Comparison of ENCODE assay signal across 21 cellular contexts in genomic region chr5:135458356-135458755, GRCh38. TPM values are rescaled to one million over a fixed set of nuclear protein-coding genes. Genes with fewer than 3 reads are reported as not detected.
"Had no signal": no experiment of that assay in that cellular context is flagged by ENCODE, and none has a peak within 500 bp of the region (broad histone marks: within the 10 kb centered on the region; RNA-seq: fewer than 3 reads in every experiment).

No MANE protein-coding gene starts in this region.

- H3K4me1 Mint-ChIP-seq: stimulated activated naive CD8-positive, alpha-beta T cell treated with anti-CD3 and anti-CD28 coated beads, Interleukin-15, amount 100 ng/mL, for 72 hours had no signal

- H3K36me3 Mint-ChIP-seq: naive thymus-derived CD4-positive, alpha-beta T cell; stimulated activated naive B cell treated with anti-CD40 and anti-IgM and Interleukin-4, amounts not matched to agents 10 μg/mL and 1 μg/mL and 100 μg/mL, for 72 hours had no signal

- DNase-seq: effector memory CD4-positive, alpha-beta T cell; gastrocnemius medialis; heart right ventricle; mammary epithelial cell; naive thymus-derived CD4-positive, alpha-beta T cell; nephron progenitor cell; stimulated activated CD4-positive, alpha-beta T cell treated with anti-CD3 and anti-CD28 coated beads, Interleukin-2, amount 100 ng/mL, for 24 hours; stimulated activated CD4-positive, alpha-beta T cell treated with anti-CD3 and anti-CD28 coated beads, Interleukin-4, amount 100 ng/mL, for 4 hours; stimulated activated naive B cell treated with anti-CD40 and anti-IgM and Interleukin-4, amounts not matched to agents 10 μg/mL and 1 μg/mL and 100 μg/mL, for 72 hours; stimulated activated naive CD8-positive, alpha-beta T cell treated with anti-CD3 and anti-CD28 coated beads, Interleukin-15, amount 100 ng/mL, for 72 hours; trophoblast cell had no signal

- H3K27me3 ChIP-seq: gastrocnemius medialis had no signal

- H3K36me3 ChIP-seq: esophagus muscularis mucosa, gastrocnemius medialis, heart right ventricle, neutrophil had no signal

- H3K4me3 ChIP-seq: esophagus muscularis mucosa, gastrocnemius medialis, heart right ventricle had no signal

- H3K9me3 Mint-ChIP-seq: naive thymus-derived CD4-positive, alpha-beta T cell; nephron progenitor cell; stimulated activated naive B cell treated with anti-CD40 and anti-IgM and Interleukin-4, amounts not matched to agents 10 μg/mL and 1 μg/mL and 100 μg/mL, for 72 hours; stimulated activated naive CD8-positive, alpha-beta T cell treated with anti-CD3 and anti-CD28 coated beads, Interleukin-15, amount 100 ng/mL, for 72 hours had no signal

- ATAC-seq: naive thymus-derived CD4-positive, alpha-beta T cell had no signal

- H3K4me1 ChIP-seq: esophagus muscularis mucosa, gastrocnemius medialis had no signal

- H3K9me3 ChIP-seq: esophagus muscularis mucosa, gastrocnemius medialis, heart right ventricle, neutrophil had no signal

- H3K27ac ChIP-seq: epithelial cell of prostate, esophagus muscularis mucosa, gastrocnemius medialis, heart right ventricle, neutrophil had no signal

- H3K4me3 Mint-ChIP-seq: naive thymus-derived CD4-positive, alpha-beta T cell; nephron progenitor cell; stimulated activated naive B cell treated with anti-CD40 and anti-IgM and Interleukin-4, amounts not matched to agents 10 μg/mL and 1 μg/mL and 100 μg/mL, for 72 hours; stimulated activated naive CD8-positive, alpha-beta T cell treated with anti-CD3 and anti-CD28 coated beads, Interleukin-15, amount 100 ng/mL, for 72 hours had no signal

- H3K27ac Mint-ChIP-seq: naive thymus-derived CD4-positive, alpha-beta T cell; nephron progenitor cell; stimulated activated naive B cell treated with anti-CD40 and anti-IgM and Interleukin-4, amounts not matched to agents 10 μg/mL and 1 μg/mL and 100 μg/mL, for 72 hours; stimulated activated naive CD8-positive, alpha-beta T cell treated with anti-CD3 and anti-CD28 coated beads, Interleukin-15, amount 100 ng/mL, for 72 hours had no signal

RNA-seq across cellular contexts. Expression of gene TIFAB, which starts 6.2 kb away (rescaled TPM):
- total RNA-seq: esophagus muscularis mucosa, fibroblast of villous mesenchyme, gastrocnemius medialis, left lobe of liver, mammary epithelial cell, mesenteric fat pad, osteocyte, right cardiac atrium had no signal
- polyA plus RNA-seq: mammary epithelial cell; naive thymus-derived CD4-positive, alpha-beta T cell; right cardiac atrium had no signal

RNA-seq across cellular contexts. Expression of gene DCANP1, which starts 11.2 kb away (rescaled TPM):
- total RNA-seq: fibroblast of villous mesenchyme, gastrocnemius medialis, heart right ventricle, left lobe of liver, lower leg skin, mammary epithelial cell, mesenteric fat pad, osteocyte, right cardiac atrium had no signal
- polyA plus RNA-seq: heart right ventricle; mammary epithelial cell; naive thymus-derived CD4-positive, alpha-beta T cell; right cardiac atrium; urinary bladder had no signal
